8 cellular contexts compared by ENCODE assay signal in genomic region chr1:187151555-187151954, GRCh38.
"Had no signal": no experiment of that assay in that cellular context is flagged by ENCODE, and none has a peak within 500 bp of the region (broad histone marks: within the 10 kb centered on the region; RNA-seq: fewer than 3 reads in every experiment).

No MANE protein-coding gene starts in this region.

- ATAC-seq: GM12878 had no signal

- DNase-seq: GDM1, GF-D8 had no signal

- FAIRE-seq: G401.6, GM12878, GM12891, GM12892, GM18507, GM19239 had no signal

- H3K4me3 ChIP-seq: GM12878 had no signal
